22 cellular contexts compared by ENCODE assay signal in genomic region chrX:109658391-109658790, GRCh38. TPM values are rescaled to one million over a fixed set of nuclear protein-coding genes. Genes with fewer than 3 reads are reported as not detected.
DNase-seq lines count a peak whose midpoint lies in the region; ATAC-seq lines count a peak whose summit lies in the region.
"Had no signal": no experiment of that assay in that cellular context is flagged by ENCODE, and none has a peak within 500 bp of the region (broad histone marks: within the 10 kb centered on the region; RNA-seq: fewer than 3 reads in every experiment).

No MANE protein-coding gene starts in this region.

- H3K27me3 Mint-ChIP-seq in activated naive CD4-positive, alpha-beta T cell treated with anti-CD3 and anti-CD28 coated beads, Interleukin-2, amount 50 U/mL, for 24 hours: no peaks in the 10 kb centered on the region
- no peaks in the 10 kb centered on the region for H3K27me3 Mint-ChIP-seq in activated naive CD8-positive, alpha-beta T cell treated with anti-CD3 and anti-CD28 coated beads, Interleukin-2, amount 50 U/mL, for 24 hours
- H3K27me3 Mint-ChIP-seq: CD4-positive, alpha-beta T cell had no signal

- H3K36me3 Mint-ChIP-seq in activated naive CD4-positive, alpha-beta T cell treated with anti-CD3 and anti-CD28 coated beads, Interleukin-2, amount 50 U/mL, for 24 hours: peaks cover 44% of the 10 kb centered on the region
- H3K36me3 Mint-ChIP-seq in activated naive CD4-positive, alpha-beta T cell treated with anti-CD3 and anti-CD28 coated beads, Interleukin-2, amount 50 U/mL, for 72 hours: peaks cover 35 to 44% of the 10 kb centered on the region in 2 donors
- peaks cover 70% of the 10 kb centered on the region for H3K36me3 Mint-ChIP-seq in activated naive CD8-positive, alpha-beta T cell treated with anti-CD3 and anti-CD28 coated beads, Interleukin-2, amount 50 U/mL, for 24 hours (ENCODE audit: low read depth)

- H3K27ac Mint-ChIP-seq in activated naive CD4-positive, alpha-beta T cell treated with anti-CD3 and anti-CD28 coated beads, Interleukin-2, amount 50 U/mL, for 24 hours: peak overlapping the region; percentile 79
- H3K27ac Mint-ChIP-seq in activated naive CD4-positive, alpha-beta T cell treated with anti-CD3 and anti-CD28 coated beads, Interleukin-2, amount 50 U/mL, for 72 hours: no peak overlapping the region
- H3K27ac Mint-ChIP-seq in activated naive CD8-positive, alpha-beta T cell treated with anti-CD3 and anti-CD28 coated beads, Interleukin-2, amount 50 U/mL, for 24 hours: peak overlapping the region; percentile 24
- H3K27ac Mint-ChIP-seq: CD4-positive, alpha-beta T cell; HFFc6 had no signal

- ATAC-seq in activated naive CD4-positive, alpha-beta T cell treated with anti-CD3 and anti-CD28 coated beads, Interleukin-2, amount 50 U/mL, for 72 hours: no peak
- no peak for ATAC-seq in activated naive CD8-positive, alpha-beta T cell treated with anti-CD3 and anti-CD28 coated beads, Interleukin-2, amount 50 U/mL, for 24 hours
- no peak for ATAC-seq in GM18519 (IDR thresholded peaks at IDR 0.05; ENCODE audit: low FRiP score, unreplicated experiment)
- ATAC-seq: A549 had no signal

- H3K9me3 Mint-ChIP-seq in activated naive CD4-positive, alpha-beta T cell treated with anti-CD3 and anti-CD28 coated beads, Interleukin-2, amount 50 U/mL, for 24 hours: peaks cover 9% of the 10 kb centered on the region
- peaks cover 7 to 10% of the 10 kb centered on the region in 2 donors for H3K9me3 Mint-ChIP-seq in activated naive CD4-positive, alpha-beta T cell treated with anti-CD3 and anti-CD28 coated beads, Interleukin-2, amount 50 U/mL, for 72 hours
- peaks cover 6% of the 10 kb centered on the region for H3K9me3 Mint-ChIP-seq in activated naive CD8-positive, alpha-beta T cell treated with anti-CD3 and anti-CD28 coated beads, Interleukin-2, amount 50 U/mL, for 24 hours
- H3K9me3 Mint-ChIP-seq: CD4-positive, alpha-beta T cell; HFFc6 had no signal

- H3K4me1 Mint-ChIP-seq in activated naive CD4-positive, alpha-beta T cell treated with anti-CD3 and anti-CD28 coated beads, Interleukin-2, amount 50 U/mL, for 24 hours: no peaks in the 10 kb centered on the region
- H3K4me1 Mint-ChIP-seq in activated naive CD8-positive, alpha-beta T cell treated with anti-CD3 and anti-CD28 coated beads, Interleukin-2, amount 50 U/mL, for 24 hours: no peaks in the 10 kb centered on the region

- no peak for DNase-seq in activated naive CD4-positive, alpha-beta T cell treated with anti-CD3 and anti-CD28 coated beads, Interleukin-2, amount 50 U/mL, for 72 hours (ENCODE audit: low spot score in 2 of 2)
- DNase-seq in M059J (ENCODE audit: low read depth) (peak; percentile 15), HuH-7.5 (ENCODE audit: low spot score) (no peak)
- DNase-seq in activated naive CD8-positive, alpha-beta T cell treated with anti-CD3 and anti-CD28 coated beads, Interleukin-2, amount 50 U/mL, for 24 hours: no peak
- DNase-seq: 8988T; ACHN; AML-193; BE2C; Calu3; CD4-positive, alpha-beta T cell; COR-L47; DMS53; DMS79 treated with DMSO at 0.1 percent for 48 hours; GF-D8; GOT3; HFFc6 had no signal

- H3K4me3 Mint-ChIP-seq in activated naive CD4-positive, alpha-beta T cell treated with anti-CD3 and anti-CD28 coated beads, Interleukin-2, amount 50 U/mL, for 24 hours: no peak overlapping the region
- no peak overlapping the region for H3K4me3 Mint-ChIP-seq in activated naive CD8-positive, alpha-beta T cell treated with anti-CD3 and anti-CD28 coated beads, Interleukin-2, amount 50 U/mL, for 24 hours
- H3K4me3 Mint-ChIP-seq: CD14-positive monocyte; CD4-positive, alpha-beta T cell; HFFc6 had no signal

RNA-seq across cellular contexts. Expression of gene KCNE5, which starts 33.4 kb away (rescaled TPM):
- total RNA-seq in activated naive CD4-positive, alpha-beta T cell treated with anti-CD3 and anti-CD28 coated beads, Interleukin-2, amount 50 U/mL, for 72 hours: under 1 TPM in 1 of 2 donors, not detected in 1; 0.51 TPM
- total RNA-seq in M059J (2014; rRNA removed; shearing (Covaris generic)): 0.86 TPM in 1 of 2 replicates, not detected in the other
- total RNA-seq: CD4-positive, alpha-beta T cell; Daoy; G401 had no signal

Comparison
In these comparisons a context has a peak if more than half of its experiments do, and no peak if none do; other contexts are left out.
1. H3K27ac Mint-ChIP-seq: peak in activated naive CD4-positive, alpha-beta T cell treated with anti-CD3 and anti-CD28 coated beads, Interleukin-2, amount 50 U/mL, for 24 hours (single experiment) and activated naive CD8-positive, alpha-beta T cell treated with anti-CD3 and anti-CD28 coated beads, Interleukin-2, amount 50 U/mL, for 24 hours (single experiment); none in activated naive CD4-positive, alpha-beta T cell treated with anti-CD3 and anti-CD28 coated beads, Interleukin-2, amount 50 U/mL, for 72 hours (0 of 2).